In the genomic region with DNA sequence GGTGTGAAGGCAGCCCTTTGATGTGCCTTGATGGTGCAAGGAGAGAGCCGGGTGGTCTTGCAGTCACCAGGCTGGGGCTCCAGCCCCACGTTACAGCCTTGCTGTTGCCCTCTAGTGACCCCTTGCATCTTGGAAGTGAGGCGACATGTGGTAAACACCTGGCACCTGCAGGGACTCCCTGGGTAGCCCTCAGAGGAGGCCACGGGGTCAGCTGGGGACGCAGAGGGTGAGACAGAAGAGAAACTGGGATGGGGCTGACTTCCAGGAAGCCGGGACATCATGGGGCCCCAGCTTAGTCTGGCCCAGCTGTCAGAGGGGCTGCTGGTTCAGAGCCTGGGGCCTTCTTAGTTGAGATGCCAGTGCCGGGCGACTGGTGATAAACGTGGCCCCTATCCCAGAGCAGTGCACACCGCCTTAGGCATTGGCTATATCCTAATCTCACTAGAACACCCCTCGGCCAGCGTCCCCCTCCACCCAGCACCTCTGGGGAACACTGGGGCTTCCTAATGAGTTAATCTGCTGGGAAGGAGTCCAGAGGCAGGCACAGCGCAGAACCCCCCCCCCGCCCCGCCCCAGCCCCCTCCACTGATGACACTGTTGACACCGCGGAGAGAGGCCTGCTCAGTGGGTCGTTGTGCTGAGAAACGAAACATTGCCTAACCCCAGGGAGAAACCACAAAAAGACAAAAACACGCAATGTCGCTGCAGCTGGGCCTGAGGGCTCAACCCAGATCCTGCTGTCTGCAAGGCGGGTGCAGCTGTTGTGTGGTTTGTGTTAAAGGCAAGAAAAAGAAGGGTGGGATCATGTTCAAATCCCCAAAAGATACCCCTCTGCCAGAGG, we compare ENCODE assay signal across 1 cellular context.
TF ChIP-seq lines count a peak whose summit lies in the region.

No MANE protein-coding gene starts in this region.

TF ChIP-seq in HepG2, 621 proteins besides CTCF, POLR2A, EP300 and RAD21 (continued from another document):
- TF ChIP-seq, protein P1, sequence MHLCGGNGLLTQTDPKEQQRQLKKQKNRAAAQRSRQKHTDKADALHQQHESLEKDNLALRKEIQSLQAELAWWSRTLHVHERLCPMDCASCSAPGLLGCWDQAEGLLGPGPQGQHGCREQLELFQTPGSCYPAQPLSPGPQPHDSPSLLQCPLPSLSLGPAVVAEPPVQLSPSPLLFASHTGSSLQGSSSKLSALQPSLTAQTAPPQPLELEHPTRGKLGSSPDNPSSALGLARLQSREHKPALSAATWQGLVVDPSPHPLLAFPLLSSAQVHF (CRISPR knock-in tag; IDR thresholded peaks at IDR 0.05): no peak
- TF ChIP-seq NAIF1 (CRISPR knock-in tag; IDR thresholded peaks at IDR 0.05; ENCODE audit: borderline replicate concordance) (no peak), NR2F1 (CRISPR knock-in tag; IDR thresholded peaks at IDR 0.05) (0 out of 4 replicates have a peak, but pooled peaks of 1 of the 2 experiments have one; percentile 8)
TF ChIP-seq in HepG2: peak in this region for 18.
